In genomic region chr20:10432079-10432478, GRCh38 we compare ENCODE assay signal across 11 cellular contexts. TPM values are rescaled to one million over a fixed set of nuclear protein-coding genes. Genes with fewer than 3 reads are reported as not detected.
DNase-seq lines count a peak whose midpoint lies in the region; ATAC-seq and TF ChIP-seq lines count a peak whose summit lies in the region.
"Had no signal": no experiment of that assay in that cellular context is flagged by ENCODE, and none has a peak within 500 bp of the region (broad histone marks: within the 10 kb centered on the region; RNA-seq: fewer than 3 reads in every experiment).

No MANE protein-coding gene starts in this region.

- H3K27ac Mint-ChIP-seq in activated T-cell treated with anti-CD3 and anti-CD28 coated beads, Interleukin-2, amount 50 U/mL, for 24 hours: peak overlapping the region; percentile 75
- no peak overlapping the region for H3K27ac Mint-ChIP-seq in brain
- no peak overlapping the region for H3K27ac Mint-ChIP-seq in progenitor cell of endocrine pancreas

- H3K4me1 Mint-ChIP-seq in activated T-cell treated with anti-CD3 and anti-CD28 coated beads, Interleukin-2, amount 50 U/mL, for 24 hours (ENCODE audit: low read depth): peaks cover 64% of the 10 kb centered on the region
- H3K4me1 Mint-ChIP-seq in brain (peaks cover 76% of the 10 kb centered on the region), progenitor cell of endocrine pancreas (ENCODE audit: low read depth) (peaks cover 22% of the 10 kb centered on the region)

- peak overlapping the region; percentile 13 for H3K4me3 Mint-ChIP-seq in activated T-cell treated with anti-CD3 and anti-CD28 coated beads, Interleukin-2, amount 50 U/mL, for 24 hours
- peak overlapping the region; percentile 16 to 90 (median 62) for H3K4me3 Mint-ChIP-seq in brain
- peak overlapping the region; percentile 23 for H3K4me3 Mint-ChIP-seq in progenitor cell of endocrine pancreas (ENCODE audit: low read depth)

- H3K9me3 ChIP-seq in Loucy (ENCODE audit: insufficient read depth, low read depth, low read length): no peaks in the 10 kb centered on the region
- H3K9me3 ChIP-seq: pancreas had no signal

- TF ChIP-seq CTCF in Loucy (conservative IDR thresholded peaks at IDR 0.05; ENCODE audit: low read length): no peak
- TF ChIP-seq CTCF in brain (conservative IDR thresholded peaks at IDR 0.05): no peak
- no peak for TF ChIP-seq CTCF in progenitor cell of endocrine pancreas (IDR thresholded peaks at IDR 0.05; ENCODE audit: unreplicated experiment)

- H2AFZ ChIP-seq in Loucy (ENCODE audit: low read length): no peak overlapping the region

- H3K27me3 ChIP-seq in Loucy (ENCODE audit: insufficient read depth, low read length, poor library complexity, severe bottlenecking): no peaks in the 10 kb centered on the region
- H3K27me3 ChIP-seq: pancreas had no signal

- H3K4me2 ChIP-seq in Loucy (ENCODE audit: low read depth, low read length, poor library complexity, severe bottlenecking): peak overlapping the region; percentile 78

- no peaks in the 10 kb centered on the region for H3K9me2 ChIP-seq in Loucy (replicated peaks; ENCODE audit: low read depth, low read length)

- no peaks in the 10 kb centered on the region for H3K9me3 Mint-ChIP-seq in activated T-cell treated with anti-CD3 and anti-CD28 coated beads, Interleukin-2, amount 50 U/mL, for 24 hours
- peaks cover 0 to 2% (median 0%) of the 10 kb centered on the region in 5 experiments for H3K9me3 Mint-ChIP-seq in brain
- H3K9me3 Mint-ChIP-seq in progenitor cell of endocrine pancreas (ENCODE audit: low read depth): no peaks in the 10 kb centered on the region

- peaks cover 67% of the 10 kb centered on the region for H3K4me1 ChIP-seq in Loucy (ENCODE audit: insufficient read depth, low read length, poor library complexity, severe bottlenecking)

- H3K9ac ChIP-seq in Loucy (ENCODE audit: low read depth, low read length, poor library complexity, severe bottlenecking): peak overlapping the region; percentile 19

- no peaks in the 10 kb centered on the region; the same call in 1 of the 2 replicates for H3F3A ChIP-seq in Loucy (ENCODE audit: low read depth)

- peaks cover 9% of the 10 kb centered on the region for H4K20me1 ChIP-seq in Loucy (ENCODE audit: insufficient read depth, low read length, poor library complexity, severe bottlenecking)

- peaks cover 67% of the 10 kb centered on the region for H3K79me2 ChIP-seq in Loucy (ENCODE audit: insufficient read depth, low read length)

- no peaks in the 10 kb centered on the region for H3K27me3 Mint-ChIP-seq in activated T-cell treated with anti-CD3 and anti-CD28 coated beads, Interleukin-2, amount 50 U/mL, for 24 hours
- H3K27me3 Mint-ChIP-seq in brain: peaks cover 6% of the 10 kb centered on the region
- H3K27me3 Mint-ChIP-seq in progenitor cell of endocrine pancreas: no peaks in the 10 kb centered on the region

- no peak for ATAC-seq in HG02970 (IDR thresholded peaks at IDR 0.05; ENCODE audit: low FRiP score, unreplicated experiment)
- ATAC-seq: pancreas had no signal

- H3K36me3 Mint-ChIP-seq in activated T-cell treated with anti-CD3 and anti-CD28 coated beads, Interleukin-2, amount 50 U/mL, for 24 hours (ENCODE audit: low read depth): peaks cover 46% of the 10 kb centered on the region
- H3K36me3 Mint-ChIP-seq in brain (no peaks in the 10 kb centered on the region), progenitor cell of endocrine pancreas (ENCODE audit: insufficient read depth) (no peaks in the 10 kb centered on the region)

- no peak for DNase-seq in activated T-cell treated with anti-CD3 and anti-CD28 coated beads, Interleukin-2, amount 50 U/mL, for 24 hours
- DNase-seq in activated T-cell treated with anti-CD3 and anti-CD28 coated beads, Interleukin-2, amount 50 U/mL, for 48 hours: no peak
- DNase-seq in progenitor cell of endocrine pancreas (ENCODE audit: low spot score, unreplicated experiment) (no peak), NCI-H2227 treated with DMSO at 0.1 percent for 48 hours (lab: John Stamatoyannopoulos, UW) (no peak), DMS114 treated with DMSO at 0.1 percent for 48 hours (lab: John Stamatoyannopoulos, UW; ENCODE audit: unreplicated experiment) (no peak)
- DNase-seq: activated gamma-delta T cell treated with Interleukin-2 at 50 U/mL for 16 hours, NCI-H2029 treated with DMSO at 0.1 percent for 48 hours, pancreas had no signal

- no peaks in the 10 kb centered on the region for H3K36me3 ChIP-seq in Loucy (ENCODE audit: insufficient read depth, low read length)
- H3K36me3 ChIP-seq: pancreas had no signal

- peak overlapping the region; percentile 90 for H3K4me3 ChIP-seq in Loucy (ENCODE audit: low read length, poor library complexity, severe bottlenecking)

RNA-seq across cellular contexts. Expression of gene MKKS, which starts 1.9 kb away (rescaled TPM):
- polyA plus RNA-seq in brain (ENCODE audit: insufficient read depth, low read depth, low replicate concordance): 19.4 TPM
- 17.8 and 18.7 TPM in 2 replicates for total RNA-seq in progenitor cell of endocrine pancreas

RNA-seq across cellular contexts. Expression of gene SLX4IP, which starts 3.0 kb away (rescaled TPM):
- 1.9 TPM for polyA plus RNA-seq in brain (ENCODE audit: insufficient read depth, low read depth, low replicate concordance)
- total RNA-seq in progenitor cell of endocrine pancreas: 11.6 and 12.0 TPM in 2 replicates
